Comparison of ENCODE assay signal across 23 cellular contexts in genomic region chr6:53945765-53946407, GRCh38.
DNase-seq lines count a peak whose midpoint lies in the region; ATAC-seq, FAIRE-seq and TF ChIP-seq lines count a peak whose summit lies in the region.
"Had no signal": no experiment of that assay in that cellular context is flagged by ENCODE, and none has a peak within 500 bp of the region (broad histone marks: within the 10 kb centered on the region; RNA-seq: fewer than 3 reads in every experiment).

No MANE protein-coding gene starts in this region.

- in situ Hi-C loops in IMR-90 (cut with MboI; ENCODE audit: low sequenced_read_pairs) (loop anchor here (25.0 kb wide), 1 partner anchor 759 kb away; no protein-coding TSS in a partner anchor), HepG2 (cut with HindIII; ENCODE audit: extremely low pct_ligation_motif_present, low pct_unique_long_range_greater_than_20kb) (no loop called here), ACHN (cut with HindIII; ENCODE audit: low pct_ligation_motif_present, low pct_unique_long_range_greater_than_20kb, low sequenced_read_pairs) (no loop called here)

- H3K4me3 ChIP-seq in IMR-90 (ENCODE audit: insufficient read depth, low read depth, low read length): no peak overlapping the region
- no peak overlapping the region for H3K4me3 ChIP-seq in HepG2 (replicated peaks in 1 of 3; ENCODE audit: insufficient read depth in 1 of 3, low read depth in 2 of 3, low read length in 3 of 3)
- H3K4me3 ChIP-seq: SJCRH30 had no signal

- H3K79me2 ChIP-seq in HepG2 (ENCODE audit: insufficient read depth, low read length): no peaks in the 10 kb centered on the region

- H4K8ac ChIP-seq in IMR-90 (ENCODE audit: low read depth in 2 of 2, low read length in 2 of 2): no peak overlapping the region

- H2BK120ac ChIP-seq in IMR-90 (ENCODE audit: low read depth, low read length): no peak overlapping the region

- POLR2A ChIA-PET in IMR-90 (lab: Charles Lee; ENCODE audit: unreplicated experiment) (no interaction called here), HepG2 (lab: Yijun Ruan, JAX) (no interaction called here)

- BruUV-seq in IMR-90 (replicated peaks; lab: Mats Ljungman, UMichigan) (no TSS peak), HepG2 (replicated peaks; lab: Mats Ljungman, UMichigan) (no TSS peak)

- FAIRE-seq in HepG2 (lab: Jason Lieb, UNC) (no peak), urothelium cell line (lab: Jason Lieb, UNC) (peak; percentile 93)
- FAIRE-seq: H54, RCC 7860 had no signal

- H3K27ac ChIP-seq in IMR-90 (ENCODE audit: insufficient read depth, low read length) (no peak overlapping the region), HepG2 (ENCODE audit: extremely low read length, insufficient read depth, low read length) (no peak overlapping the region)
- H3K27ac ChIP-seq: SJCRH30 had no signal

- no peak overlapping the region for H3K27ac Mint-ChIP-seq in natural killer cell treated with Interleukin-12 subunit alpha and Interleukin-12 subunit beta and Interleukin-15 and Interleukin-18, amount 100 ng/mL, for 72 hours
- H3K27ac Mint-ChIP-seq in natural killer cell: no peak overlapping the region
- H3K27ac Mint-ChIP-seq: CD8-positive, alpha-beta memory T cell had no signal

- TF ChIP-seq CTCF in natural killer cell (IDR thresholded peaks at IDR 0.05): no peak
- no peak for TF ChIP-seq CTCF in IMR-90 (conservative IDR thresholded peaks at IDR 0.05; ENCODE audit: low read depth, low read length)
- TF ChIP-seq CTCF in HepG2 (CRISPR knock-in tag; IDR thresholded peaks at IDR 0.05): no peak

- H3K27me3 Mint-ChIP-seq in natural killer cell treated with Interleukin-12 subunit alpha and Interleukin-12 subunit beta and Interleukin-15 and Interleukin-18, amount 100 ng/mL, for 72 hours: peaks cover 15 to 31% of the 10 kb centered on the region in 2 donors
- peaks cover 8 to 13% of the 10 kb centered on the region in 2 donors for H3K27me3 Mint-ChIP-seq in natural killer cell (ENCODE audit: low read depth in 2 of 2)

- no peak overlapping the region for H4K5ac ChIP-seq in IMR-90 (ENCODE audit: low read depth, low read length)

- H3K4ac ChIP-seq in IMR-90 (ENCODE audit: low read depth, low read length): no peak overlapping the region

- H4K91ac ChIP-seq in IMR-90 (ENCODE audit: insufficient read depth, low read depth, low read length): no peak overlapping the region

- WGBS in IMR-90 (ENCODE audit: extremely low coverage in 2 of 2, insufficient read length in 1 of 2), 2 experiments: 43% methylated on average over 1 of the region's 4 CpGs; no CpG with 5 or more reads in 1 of the 2 experiments
- 57% methylated on average over 2 of the region's 4 CpGs for WGBS in HepG2 (ENCODE audit: low lambda C conversion rate)

- H2BK20ac ChIP-seq in IMR-90 (ENCODE audit: low read depth, low read length): no peak overlapping the region

- H2AK9ac ChIP-seq in IMR-90 (replicated peaks; ENCODE audit: low read depth, low read length, poor library complexity): no peak overlapping the region

- dilution Hi-C loops in IMR-90 (cut with HindIII; ENCODE audit: low sequenced_read_pairs, unreplicated experiment): no loop called here

- ATAC-seq in natural killer cell treated with Interleukin-12 subunit alpha and Interleukin-12 subunit beta and Interleukin-15 and Interleukin-18, amount 100 ng/mL, for 72 hours: peak; percentile 27 to 40
- ATAC-seq in natural killer cell (no peak), IMR-90 (ENCODE audit: low read depth) (no peak), HepG2 (peak; percentile 19; the same call in 2 of the 3 replicates), HG02852 (IDR thresholded peaks at IDR 0.05; ENCODE audit: unreplicated experiment) (no peak)

- no peaks in the 10 kb centered on the region for H3K4me1 Mint-ChIP-seq in natural killer cell treated with Interleukin-12 subunit alpha and Interleukin-12 subunit beta and Interleukin-15 and Interleukin-18, amount 100 ng/mL, for 72 hours (ENCODE audit: low read depth in 2 of 2)
- no peaks in the 10 kb centered on the region for H3K4me1 Mint-ChIP-seq in natural killer cell
- H3K4me1 Mint-ChIP-seq: CD8-positive, alpha-beta memory T cell had no signal

- CTCF ChIA-PET in IMR-90 (lab: Yijun Ruan, JAX): interaction anchor here (0.6 kb wide), 1 partner anchor 404 kb away, joined by 3 read pairs; no protein-coding TSS in a partner anchor
- CTCF ChIA-PET in HepG2 (lab: Yijun Ruan, JAX; ENCODE audit: low intra/inter-chr PET ratio, low total read pairs): no interaction called here

- no peaks in the 10 kb centered on the region for H3K9me1 ChIP-seq in IMR-90 (ENCODE audit: insufficient read depth, low read length)

- H3K79me1 ChIP-seq in IMR-90 (ENCODE audit: low read depth in 1 of 2, low read length in 2 of 2): no peaks in the 10 kb centered on the region

- TF ChIP-seq POLR2A in IMR-90 (IDR thresholded peaks at IDR 0.05; ENCODE audit: low read depth, low read length) (no peak), HepG2 (IDR thresholded peaks at IDR 0.05; ENCODE audit: insufficient read depth in 1 of 2, low read depth in 2 of 2, low read length in 2 of 2) (no peak)

- H3K36me3 ChIP-seq in IMR-90 (ENCODE audit: control insufficient read depth, insufficient read depth, low read length) (no peaks in the 10 kb centered on the region), HepG2 (replicated peaks in 1 of 2; ENCODE audit: control insufficient read depth in 1 of 2, insufficient read depth in 2 of 2, low read length in 2 of 2) (no peaks in the 10 kb centered on the region)
- H3K36me3 ChIP-seq: SJCRH30 had no signal

- H2AK5ac ChIP-seq in IMR-90 (ENCODE audit: low read depth, low read length): peak overlapping the region; percentile 15; the same call in 1 of the 2 replicates

- no peak overlapping the region for H2BK5ac ChIP-seq in IMR-90 (ENCODE audit: low read depth, low read length, poor library complexity, severe bottlenecking)

- H3K36me3 Mint-ChIP-seq in natural killer cell treated with Interleukin-12 subunit alpha and Interleukin-12 subunit beta and Interleukin-15 and Interleukin-18, amount 100 ng/mL, for 72 hours: peaks cover 4% of the 10 kb centered on the region
- H3K36me3 Mint-ChIP-seq in natural killer cell: peaks cover 7% of the 10 kb centered on the region
- H3K36me3 Mint-ChIP-seq: CD8-positive, alpha-beta memory T cell had no signal

- H3K4me3 Mint-ChIP-seq in natural killer cell treated with Interleukin-12 subunit alpha and Interleukin-12 subunit beta and Interleukin-15 and Interleukin-18, amount 100 ng/mL, for 72 hours: no peak overlapping the region
- H3K4me3 Mint-ChIP-seq in natural killer cell: no peak overlapping the region
- H3K4me3 Mint-ChIP-seq: CD8-positive, alpha-beta memory T cell had no signal

- H4K20me1 ChIP-seq in IMR-90 (ENCODE audit: insufficient read depth, low read length) (no peaks in the 10 kb centered on the region), HepG2 (ENCODE audit: insufficient read depth, low read length) (no peaks in the 10 kb centered on the region)

- no peak overlapping the region for H2BK15ac ChIP-seq in IMR-90 (ENCODE audit: low read depth, low read length)

- H3K9ac ChIP-seq in IMR-90 (ENCODE audit: low read depth, low read length) (no peak overlapping the region), HepG2 (ENCODE audit: insufficient read depth, low read depth, low read length) (no peak overlapping the region)

- TF ChIP-seq EP300 in HepG2 (IDR thresholded peaks at IDR 0.05; ENCODE audit: low read depth in 2 of 2, low read length in 2 of 2) (no peak), HepG2 (CRISPR knock-in tag; IDR thresholded peaks at IDR 0.05; ENCODE audit: borderline replicate concordance) (no peak)

- H3K56ac ChIP-seq in IMR-90 (ENCODE audit: extremely low read depth, insufficient read depth, low read length): no peak overlapping the region

- intact Hi-C loops in natural killer cell (cut with micrococcal nuclease) (no loop called here), IMR-90 (cut with micrococcal nuclease) (no loop called here), HepG2 (cut with micrococcal nuclease; ENCODE audit: unreplicated experiment) (no loop called here)

- no peak overlapping the region for H3K4me2 ChIP-seq in IMR-90 (ENCODE audit: low read depth, low read length)
- no peak overlapping the region for H3K4me2 ChIP-seq in HepG2 (ENCODE audit: low read depth, low read length)

- peaks cover 8% of the 10 kb centered on the region for H3K9me3 Mint-ChIP-seq in natural killer cell treated with Interleukin-12 subunit alpha and Interleukin-12 subunit beta and Interleukin-15 and Interleukin-18, amount 100 ng/mL, for 72 hours
- peaks cover 0 to 4% of the 10 kb centered on the region in 2 donors for H3K9me3 Mint-ChIP-seq in natural killer cell

- no peaks in the 10 kb centered on the region; the same call in 1 of the 2 replicates for H3K27me3 ChIP-seq in IMR-90 (ENCODE audit: control insufficient read depth, insufficient read depth, low read length)
- H3K27me3 ChIP-seq in HepG2 (ENCODE audit: control insufficient read depth in 1 of 2, insufficient read depth in 2 of 2, low read length in 2 of 2): no peaks in the 10 kb centered on the region; a peak in 1 of 5 replicates
- H3K27me3 ChIP-seq: SJCRH30 had no signal

- DNase-seq in natural killer cell treated with Interleukin-12 subunit alpha and Interleukin-12 subunit beta and Interleukin-15 and Interleukin-18, amount 100 ng/mL, for 72 hours (ENCODE audit: low spot score): no peak
- DNase-seq in natural killer cell (no peak), IMR-90 (no peak), HepG2 (ENCODE audit: low spot score) (no peak), urothelium cell line (ENCODE audit: low spot score) (no peak), SKM-1 (lab: John Stamatoyannopoulos, UW; ENCODE audit: unreplicated experiment) (no peak), ACHN (no peak)
- DNase-seq: 8988T; CD8-positive, alpha-beta memory T cell; DMS53; EL; GF-D8; KG1; NCI-H1092 treated with DMSO at 0.1 percent for 48 hours; NCI-H1436 treated with DMSO at 0.1 percent for 48 hours; NCI-H1930; NCI-H2227 treated with DMSO at 0.1 percent for 48 hours; NCI-H510A treated with DMSO at 0.1 percent for 48 hours; NCI-H774; SJCRH30 had no signal

- no peak overlapping the region for H3K14ac ChIP-seq in IMR-90 (replicated peaks; ENCODE audit: low read depth, low read length)

- H3K9me3 ChIP-seq in IMR-90 (ENCODE audit: control insufficient read depth, insufficient read depth, low read length) (no peaks in the 10 kb centered on the region), HepG2 (ENCODE audit: low read length) (peaks cover 6% of the 10 kb centered on the region; the same call in 1 of the 2 replicates)
- H3K9me3 ChIP-seq: SJCRH30 had no signal

- no peak overlapping the region for H3K23ac ChIP-seq in IMR-90 (ENCODE audit: low read depth, low read length)

- no peak overlapping the region for H2AFZ ChIP-seq in IMR-90 (replicated peaks; ENCODE audit: low read length, poor library complexity)
- H2AFZ ChIP-seq in HepG2 (ENCODE audit: low read length): no peak overlapping the region

- TF ChIP-seq RAD21 in IMR-90 (IDR thresholded peaks at IDR 0.05; ENCODE audit: low read length) (no peak), HepG2 (CRISPR knock-in tag; IDR thresholded peaks at IDR 0.05) (no peak)

- peaks cover 3% of the 10 kb centered on the region; the same call in 1 of the 2 replicates for H3K4me1 ChIP-seq in IMR-90 (ENCODE audit: control insufficient read depth, insufficient read depth, low read length)
- H3K4me1 ChIP-seq in HepG2 (ENCODE audit: insufficient read depth, low read length): no peaks in the 10 kb centered on the region
- H3K4me1 ChIP-seq: SJCRH30 had no signal

- no peak overlapping the region for H3K18ac ChIP-seq in IMR-90 (ENCODE audit: low read depth, low read length)

Comparison
In these comparisons a context has a peak if more than half of its experiments do, and no peak if none do; other contexts are left out.
1. ATAC-seq: peak in natural killer cell treated with Interleukin-12 subunit alpha and Interleukin-12 subunit beta and Interleukin-15 and Interleukin-18, amount 100 ng/mL, for 72 hours (2 of 2) and HepG2 (single experiment); none in natural killer cell (0 of 3), IMR-90 (single experiment) and HG02852 (single experiment).